In the genomic region with DNA sequence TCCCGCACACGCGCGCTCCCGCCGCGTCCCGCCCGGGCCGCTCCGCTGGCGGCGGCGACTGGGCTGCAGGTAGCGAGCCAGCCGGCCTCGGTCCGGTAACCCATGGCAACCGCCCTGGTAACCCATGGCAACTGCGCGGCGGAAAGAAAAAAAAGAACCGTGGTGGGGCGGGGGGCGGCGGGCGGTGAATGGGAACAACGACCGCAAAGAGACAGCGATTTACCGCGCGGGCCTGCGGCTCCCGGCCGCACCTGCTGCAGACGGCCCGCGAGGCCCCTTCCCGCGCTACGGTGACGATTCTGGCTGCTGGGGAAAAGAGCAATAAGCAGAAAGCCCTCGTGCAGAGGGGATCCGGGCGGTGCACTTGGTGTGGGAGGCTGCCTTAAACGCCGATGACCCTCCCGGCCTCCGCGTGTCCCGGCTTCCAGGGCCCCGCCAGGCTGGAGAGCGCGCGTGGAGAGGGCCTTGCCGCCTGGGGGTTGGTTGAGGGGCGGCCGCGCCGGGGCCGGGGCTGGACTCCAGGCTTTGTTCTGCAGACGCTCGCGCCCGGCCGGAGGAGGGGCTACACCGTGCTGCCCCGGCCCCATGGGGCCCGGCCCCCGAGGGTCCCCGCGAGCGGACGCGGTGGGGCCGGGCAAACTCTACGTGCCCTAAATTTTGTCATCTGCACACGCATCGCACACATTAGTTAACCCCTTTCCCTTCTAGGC, we compare ENCODE assay signal across 8 cellular contexts.
DNase-seq lines count a peak whose midpoint lies in the region; ATAC-seq lines count a peak whose summit lies in the region.

No MANE protein-coding gene starts in this region.

- H3K27ac ChIP-seq in ACC112 (ENCODE audit: low read depth, low read length) (no peak overlapping the region), right cardiac atrium (ENCODE audit: low read length) (no peak overlapping the region), rectal smooth muscle tissue (ENCODE audit: low read depth, low read length) (no peak overlapping the region)

- H3K9ac ChIP-seq in rectal smooth muscle tissue (ENCODE audit: low read length), result no peak overlapping the region

- H3K9me3 ChIP-seq in right cardiac atrium (ENCODE audit: control insufficient read depth, low read length), result no peaks in the 10 kb centered on the region

- ATAC-seq in GM18868 (IDR thresholded peaks at IDR 0.05; ENCODE audit: unreplicated experiment) (peak; percentile 33), HG03103 (IDR thresholded peaks at IDR 0.05; ENCODE audit: low read depth, unreplicated experiment) (peak; percentile 37), right cardiac atrium (peak; percentile 68 to 80), HG03457 (IDR thresholded peaks at IDR 0.05; ENCODE audit: unreplicated experiment) (no peak)

- H3K4me3 ChIP-seq in ACC112 (ENCODE audit: low read depth, low read length) (0 out of 2 replicates have a peak overlapping the region, but pooled peaks have one; percentile 47), right cardiac atrium (ENCODE audit: low read length) (peak overlapping the region; percentile 39), rectal smooth muscle tissue (ENCODE audit: low read length) (peak overlapping the region; percentile 65)

- no peaks in the 10 kb centered on the region for H3K4me1 ChIP-seq in ACC112 (ENCODE audit: control insufficient read depth, insufficient read depth, low read length, unreplicated experiment)
- H3K4me1 ChIP-seq in right cardiac atrium (ENCODE audit: control insufficient read depth, insufficient read depth, low read length), result no peaks in the 10 kb centered on the region
- H3K4me1 ChIP-seq in rectal smooth muscle tissue (ENCODE audit: control insufficient read depth, insufficient read depth, low read length), result no peaks in the 10 kb centered on the region

- intact Hi-C loops in right cardiac atrium (cut with DNase I), result loop anchor here in 3 of 4 donors (5.0 to 10.0 kb wide), 3 partner anchors 126 to 786 kb away; a partner anchor contains a TSS

- H3K79me2 ChIP-seq in ACC112 (ENCODE audit: control insufficient read depth, insufficient read depth, low read length, unreplicated experiment), result no peaks in the 10 kb centered on the region

- H3K36me3 ChIP-seq in ACC112 (ENCODE audit: insufficient read depth, low read length) (no peaks in the 10 kb centered on the region), rectal smooth muscle tissue (ENCODE audit: control insufficient read depth, insufficient read depth, low read length) (no peaks in the 10 kb centered on the region)

- DNase-seq in NCI-H524 (lab: John Stamatoyannopoulos, UW) (peak; percentile 53 to 68), activated gamma-delta T cell treated with Interleukin-2 at 50 U/mL for 16 hours (peak; percentile 31), right cardiac atrium (peak in 2 of 3 donors; percentile 53 to 65)

- H3K27me3 ChIP-seq in ACC112 (ENCODE audit: insufficient read depth, low read length), result peaks cover 97% of the 10 kb centered on the region
- no peaks in the 10 kb centered on the region for H3K27me3 ChIP-seq in right cardiac atrium (ENCODE audit: control insufficient read depth, insufficient read depth)
- peaks cover 8% of the 10 kb centered on the region for H3K27me3 ChIP-seq in rectal smooth muscle tissue (ENCODE audit: control insufficient read depth, insufficient read depth, low read length)

- WGBS in right cardiac atrium, result 2% methylated on average over 80 of the region's 80 CpGs

- no peak overlapping the region for H2AFZ ChIP-seq in ACC112 (ENCODE audit: low read length, unreplicated experiment)
